Comparison of ENCODE assay signal across 8 cellular contexts in genomic region chr3:128011140-128011539, GRCh38. TPM values are rescaled to one million over a fixed set of nuclear protein-coding genes. Genes with fewer than 3 reads are reported as not detected.
DNase-seq lines count a peak whose midpoint lies in the region; ATAC-seq and TF ChIP-seq lines count a peak whose summit lies in the region.

No MANE protein-coding gene starts in this region.

- H3K27ac ChIP-seq in AG04450 (ENCODE audit: low read depth, low read length): no peak overlapping the region

- POLR2A ChIA-PET in AG04450 (lab: Yijun Ruan, JAX): no interaction called here

- DNase-seq in AG04450 (ENCODE audit: low read depth, low spot score): no peak
- peak; percentile 31 for DNase-seq in H4 (ENCODE audit: low spot score)
- peak; percentile 29 for DNase-seq in NCI-H82 treated with DMSO at 0.1 percent for 48 hours (lab: John Stamatoyannopoulos, UW; ENCODE audit: unreplicated experiment)
- DNase-seq in dermis blood vessel endothelial cell: peak; percentile 23
- DNase-seq in posterior cingulate gyrus: peak in 7 of 10 donors; percentile 37 to 92 (median 53)
- no peak for DNase-seq in NCI-H345 treated with DMSO at 0.1 percent for 48 hours (lab: John Stamatoyannopoulos, UW; ENCODE audit: unreplicated experiment)
- no peak for DNase-seq in NCI-H774 (lab: John Stamatoyannopoulos, UW)

- H3K27me3 ChIP-seq in AG04450 (ENCODE audit: control insufficient read depth, insufficient read depth, low read length): peaks cover 21% of the 10 kb centered on the region

- TF ChIP-seq CTCF in AG04450 (IDR thresholded peaks at IDR 0.05; ENCODE audit: low read depth, low read length): peak; percentile 54

- ATAC-seq in GM19463 (IDR thresholded peaks at IDR 0.05; ENCODE audit: unreplicated experiment): no peak

- intact Hi-C loops in posterior cingulate gyrus (cut with DNase I): no loop called here

- no peak overlapping the region for H3K4me3 ChIP-seq in AG04450 (ENCODE audit: low read depth, low read length)

- H3K9me3 ChIP-seq in AG04450 (ENCODE audit: control insufficient read depth, insufficient read depth, low read length): 0 out of 2 replicates have a peak, but pooled peaks cover under 1% of the 10 kb centered on the region

- CTCF ChIA-PET in AG04450 (lab: Charles Lee): interaction anchor here (0.6 to 1.0 kb wide), 2 partner anchors 123 to 132 kb away, joined by 3 read pairs; no protein-coding TSS in a partner anchor

RNA-seq across cellular contexts. Expression of gene SEC61A1, which starts 41.1 kb away (rescaled TPM):
- 543 and 639 TPM in 2 replicates for polyA plus RNA-seq in AG04450 (2011; rRNA removed)
- polyA minus RNA-seq in AG04450 (2011; rRNA and poly(A)+ RNA removed): 729 and 763 TPM in 2 replicates
- total RNA-seq in H4 (2014; rRNA removed; shearing (Covaris generic)): 314 and 320 TPM in 2 replicates
- total RNA-seq in dermis blood vessel endothelial cell: 232 and 339 TPM in 2 replicates

Comparison
In these comparisons a context has a peak if more than half of its experiments do, and no peak if none do; other contexts are left out.
1. DNase-seq: peak in H4 (single experiment), NCI-H82 treated with DMSO at 0.1 percent for 48 hours (single experiment), dermis blood vessel endothelial cell (single experiment) and posterior cingulate gyrus (7 of 10); none in AG04450 (single experiment), NCI-H345 treated with DMSO at 0.1 percent for 48 hours (single experiment) and NCI-H774 (single experiment).